Comparison of ENCODE assay signal across 11 cellular contexts in genomic region chr17:81487089-81487486, GRCh38. TPM values are rescaled to one million over a fixed set of nuclear protein-coding genes. Genes with fewer than 3 reads are reported as not detected.
DNase-seq lines count a peak whose midpoint lies in the region; TF ChIP-seq lines count a peak whose summit lies in the region.
"Had no signal": no experiment of that assay in that cellular context is flagged by ENCODE, and none has a peak within 500 bp of the region (broad histone marks: within the 10 kb centered on the region; RNA-seq: fewer than 3 reads in every experiment).

No MANE protein-coding gene starts in this region.

- no peak for TF ChIP-seq POLR2A in stomach (IDR thresholded peaks at IDR 0.05)

- intact Hi-C loops in stomach (cut with DNase I; ENCODE audit: low total_unique reads): loop anchor here (10.0 kb wide), 3 partner anchors 52 to 182 kb away; no protein-coding TSS in a partner anchor

- TF ChIP-seq CTCF in RWPE1 (conservative IDR thresholded peaks at IDR 0.05; ENCODE audit: low read depth) (no peak), stomach (IDR thresholded peaks at IDR 0.05) (no peak)

- peak overlapping the region; percentile 55; the same call in 1 of the 2 replicates for H3K4me3 ChIP-seq in iPS-18c (ENCODE audit: insufficient read depth, low read depth, low read length)
- H3K4me3 ChIP-seq in stomach: peak overlapping the region in 3 of 4 donors; percentile 49 to 61 (median 58)

- H3K9me3 Mint-ChIP-seq in activated naive CD4-positive, alpha-beta T cell treated with anti-CD3 and anti-CD28 coated beads, Interleukin-2, amount 10 ng/mL, durations not matched to agents 7 days and 5 days: no peaks in the 10 kb centered on the region
- H3K9me3 Mint-ChIP-seq: activated naive CD4-positive, alpha-beta T cell treated with anti-CD3 and anti-CD28 coated beads, Interleukin-2, amount 50 U/mL, for 72 hours; endodermal cell had no signal

- TF ChIP-seq EP300 in stomach (IDR thresholded peaks at IDR 0.05): no peak

- H3K9me3 ChIP-seq in iPS-18c (ENCODE audit: control insufficient read depth, insufficient read depth, low read length) (no peaks in the 10 kb centered on the region), stomach (no peaks in the 10 kb centered on the region)

- peaks cover 31 to 67% (median 45%) of the 10 kb centered on the region in 4 donors for H3K4me1 ChIP-seq in stomach

- H3K4me3 Mint-ChIP-seq in activated naive CD4-positive, alpha-beta T cell treated with anti-CD3 and anti-CD28 coated beads, Interleukin-2, amount 10 ng/mL, durations not matched to agents 7 days and 5 days: peak overlapping the region; percentile 56
- H3K4me3 Mint-ChIP-seq: endodermal cell had no signal

- peaks cover 16% of the 10 kb centered on the region for H3K4me1 Mint-ChIP-seq in activated naive CD4-positive, alpha-beta T cell treated with anti-CD3 and anti-CD28 coated beads, Interleukin-2, amount 10 ng/mL, durations not matched to agents 7 days and 5 days

- 73 to 86% (median 75%) methylated on average over 10 of the region's 10 CpGs for whole genome bisulfite sequencing in stomach, 5 donors

- DNase-seq in activated naive CD4-positive, alpha-beta T cell treated with anti-CD3 and anti-CD28 coated beads, Interleukin-2, amount 10 ng/mL, durations not matched to agents 7 days and 5 days: no peak
- no peak for DNase-seq in activated naive CD4-positive, alpha-beta T cell (lab: John Stamatoyannopoulos, UW)
- DNase-seq in RWPE1 (ENCODE audit: low spot score) (no peak), stomach (no peak), NCI-H526 (lab: John Stamatoyannopoulos, UW) (no peak), islet precursor cell (no peak), NAMALWA (ENCODE audit: low spot score) (no peak)
- DNase-seq: OCI-M1 had no signal

- CTCF ChIA-PET in activated naive CD4-positive, alpha-beta T cell treated with anti-CD3 and anti-CD28 coated beads, Interleukin-2, amount 10 ng/mL, durations not matched to agents 7 days and 5 days (lab: Charles Lee): no interaction called here
- CTCF ChIA-PET in RWPE1 (lab: Yijun Ruan, JAX): interaction anchor here (0.7 kb wide), 1 partner anchor 49 kb away, joined by 3 read pairs; no protein-coding TSS in a partner anchor

- POLR2A ChIA-PET in RWPE1 (lab: Yijun Ruan, JAX; ENCODE audit: low non-redundant PET): interaction anchor here (1.0 kb wide), 1 partner anchor 92 kb away, joined by 3 read pairs; no protein-coding TSS in a partner anchor

- H3K27me3 ChIP-seq in stomach: peaks cover 0 to 22% (median 0%) of the 10 kb centered on the region in 3 donors

- H3K36me3 ChIP-seq in stomach: no peaks in the 10 kb centered on the region

- H3K27ac ChIP-seq in RWPE1: peak overlapping the region; percentile 78
- H3K27ac ChIP-seq in stomach: no peak overlapping the region

- no peak overlapping the region for H3K27ac Mint-ChIP-seq in activated naive CD4-positive, alpha-beta T cell treated with anti-CD3 and anti-CD28 coated beads, Interleukin-2, amount 10 ng/mL, durations not matched to agents 7 days and 5 days
- H3K27ac Mint-ChIP-seq: endodermal cell had no signal

- H3K36me3 Mint-ChIP-seq in activated naive CD4-positive, alpha-beta T cell treated with anti-CD3 and anti-CD28 coated beads, Interleukin-2, amount 10 ng/mL, durations not matched to agents 7 days and 5 days: no peaks in the 10 kb centered on the region
- H3K36me3 Mint-ChIP-seq: activated naive CD4-positive, alpha-beta T cell treated with anti-CD3 and anti-CD28 coated beads, Interleukin-2, amount 50 U/mL, for 72 hours had no signal

- peaks cover 62% of the 10 kb centered on the region for H3K27me3 Mint-ChIP-seq in activated naive CD4-positive, alpha-beta T cell treated with anti-CD3 and anti-CD28 coated beads, Interleukin-2, amount 10 ng/mL, durations not matched to agents 7 days and 5 days

RNA-seq across cellular contexts. Expression of gene ACTG1, which starts 25.5 kb away (rescaled TPM):
- total RNA-seq in stomach: 1,000 to 10,000 TPM in 4 of 5 donors, 100 to 1,000 TPM in 1; 978 to 2,952 (median 1,777) TPM
- polyA plus RNA-seq in stomach: 1,000 to 10,000 TPM; 1,866 to 2,457 (median 2,070) TPM

RNA-seq across cellular contexts. Expression of gene FSCN2, which starts 41.1 kb away (rescaled TPM):
- 10 to 100 TPM in 1 of 5 donors, 1 to 10 TPM in 3, not detected in 1; 2.8 to 21.7 (median 6.2) TPM for total RNA-seq in stomach
- polyA plus RNA-seq in stomach: 1 to 10 TPM in 2 of 3 donors, under 1 TPM in 1; 0.90 to 2.7 (median 2.1) TPM
